8 cellular contexts compared by ENCODE assay signal in genomic region chr11:65576867-65577755, GRCh38. TPM values are rescaled to one million over a fixed set of nuclear protein-coding genes. Genes with fewer than 3 reads are reported as not detected.
DNase-seq lines count a peak whose midpoint lies in the region; ATAC-seq and TF ChIP-seq lines count a peak whose summit lies in the region.

No MANE protein-coding gene starts in this region.

- H3K36me3 ChIP-seq in lung (ENCODE audit: control insufficient read depth in 2 of 2, insufficient read depth in 2 of 2, low read length in 2 of 2) (peaks cover 0 to 32% of the 10 kb centered on the region in 2 donors), tibial artery (peaks cover 32 to 41% (median 35%) of the 10 kb centered on the region in 3 donors)

- ATAC-seq in central memory CD8-positive, alpha-beta T cell (replicated peaks; ENCODE audit: extremely low read depth, poor library complexity, severe bottlenecking): no peak
- ATAC-seq in lung (ENCODE audit: insufficient read depth, low FRiP score) (peak; percentile 52), GM21390 (IDR thresholded peaks at IDR 0.05; ENCODE audit: unreplicated experiment) (no peak)

- H3K27me3 ChIP-seq in lung (ENCODE audit: control insufficient read depth, insufficient read depth) (no peaks in the 10 kb centered on the region), tibial artery (no peaks in the 10 kb centered on the region)

- H3K9me3 ChIP-seq in lung (ENCODE audit: control insufficient read depth in 2 of 2, insufficient read depth in 1 of 2, low read length in 1 of 2): peaks cover 0 to 3% of the 10 kb centered on the region in 2 donors
- H3K9me3 ChIP-seq in tibial artery: no peaks in the 10 kb centered on the region

- H3K9me3 Mint-ChIP-seq in activated T-cell treated with anti-CD3 and anti-CD28 coated beads, Interleukin-2, amount 50 U/mL, for 24 hours: no peaks in the 10 kb centered on the region
- H3K9me3 Mint-ChIP-seq in central memory CD8-positive, alpha-beta T cell: no peaks in the 10 kb centered on the region

- peak overlapping the region; percentile 88 for H3K4me3 Mint-ChIP-seq in activated T-cell treated with anti-CD3 and anti-CD28 coated beads, Interleukin-2, amount 50 U/mL, for 24 hours
- H3K4me3 Mint-ChIP-seq in central memory CD8-positive, alpha-beta T cell: peak overlapping the region; percentile 97

- H3K4me1 ChIP-seq in lung (ENCODE audit: control insufficient read depth in 2 of 2, insufficient read depth in 2 of 2, low read length in 2 of 2): peaks cover 0 to 18% of the 10 kb centered on the region in 2 donors
- peaks cover 0 to 63% (median 41%) of the 10 kb centered on the region in 4 donors for H3K4me1 ChIP-seq in tibial artery

- peaks cover 50% of the 10 kb centered on the region for H3K4me1 Mint-ChIP-seq in activated T-cell treated with anti-CD3 and anti-CD28 coated beads, Interleukin-2, amount 50 U/mL, for 24 hours (ENCODE audit: low read depth)
- peaks cover 59% of the 10 kb centered on the region for H3K4me1 Mint-ChIP-seq in central memory CD8-positive, alpha-beta T cell

- peaks cover 77% of the 10 kb centered on the region for H3K36me3 Mint-ChIP-seq in activated T-cell treated with anti-CD3 and anti-CD28 coated beads, Interleukin-2, amount 50 U/mL, for 24 hours (ENCODE audit: low read depth)
- H3K36me3 Mint-ChIP-seq in central memory CD8-positive, alpha-beta T cell (ENCODE audit: insufficient read depth): peaks cover 40% of the 10 kb centered on the region

- intact Hi-C loops in tibial artery (cut with DNase I; ENCODE audit: low total_unique reads): no loop called here

- TF ChIP-seq CTCF in lung (IDR thresholded peaks at IDR 0.05; ENCODE audit: control extremely low read depth, extremely low read depth) (no peak), tibial artery (IDR thresholded peaks at IDR 0.05) (no peak)

- H3K27ac ChIP-seq in lung (ENCODE audit: low read depth in 1 of 2, low read length in 1 of 2) (peak overlapping the region; percentile 77 to 90), tibial artery (peak overlapping the region; percentile 93 to 98)

- DNase-seq in activated T-cell treated with anti-CD3 and anti-CD28 coated beads, Interleukin-2, amount 50 U/mL, for 24 hours: peak; percentile 64
- DNase-seq in activated T-cell treated with anti-CD3 and anti-CD28 coated beads, Interleukin-2, amount 50 U/mL, for 1 hour: no peak
- DNase-seq in RPMI8226 (peak; percentile 76), lung (ENCODE audit: low spot score) (no peak), tibial artery (peak; percentile 80 to 95), NCI-H1105 (lab: John Stamatoyannopoulos, UW) (no peak)
- DNase-seq in central memory CD8-positive, alpha-beta T cell (ENCODE audit: low spot score in 2 of 2): peak in 1 of 2 donors; percentile 18

- 28 to 30% methylated on average over 17 to 18 of the region's 18 CpGs for WGBS in lung, 2 donors

- H3K4me3 ChIP-seq in lung: peak overlapping the region; percentile 65
- peak overlapping the region; percentile 94 to 96 for H3K4me3 ChIP-seq in tibial artery

- no peaks in the 10 kb centered on the region for H3K27me3 Mint-ChIP-seq in activated T-cell treated with anti-CD3 and anti-CD28 coated beads, Interleukin-2, amount 50 U/mL, for 24 hours
- no peaks in the 10 kb centered on the region for H3K27me3 Mint-ChIP-seq in central memory CD8-positive, alpha-beta T cell

- H3K27ac Mint-ChIP-seq in activated T-cell treated with anti-CD3 and anti-CD28 coated beads, Interleukin-2, amount 50 U/mL, for 24 hours: peak overlapping the region; percentile 90
- peak overlapping the region; percentile 57 for H3K27ac Mint-ChIP-seq in central memory CD8-positive, alpha-beta T cell (ENCODE audit: low read depth)

RNA-seq across cellular contexts. Expression of gene EHBP1L1, which starts 1.3 kb away (rescaled TPM):
- 100 to 1,000 TPM in 1 of 2 donors, 10 to 100 TPM in 1; 58.3 to 154 TPM for total RNA-seq in lung
- polyA plus RNA-seq in lung: 100 to 1,000 TPM in 1 of 2 donors, 10 to 100 TPM in 1; 49.8 to 125 TPM

RNA-seq across cellular contexts. Expression of gene FAM89B, which starts 4.8 kb away (rescaled TPM):
- total RNA-seq in lung: 10 to 100 TPM; 20.6 to 53.5 TPM
- polyA plus RNA-seq in lung: 10 to 100 TPM; 44.4 TPM

RNA-seq across cellular contexts. Expression of gene ZNRD2, which starts 6.8 kb away (rescaled TPM):
- 10 to 100 TPM; 22.0 to 35.9 TPM for total RNA-seq in lung
- polyA plus RNA-seq in lung: 10 to 100 TPM; 65.6 to 81.5 TPM

RNA-seq across cellular contexts. Expression of gene KCNK7, which starts 18.5 kb away (rescaled TPM):
- total RNA-seq in lung: 1 to 10 TPM in 1 of 2 donors, under 1 TPM in 1; 0.46 to 1.1 TPM
- 1 to 10 TPM; 1.5 to 2.8 TPM for polyA plus RNA-seq in lung

RNA-seq across cellular contexts. Expression of gene LTBP3, which starts 19.0 kb away (rescaled TPM):
- total RNA-seq in lung: 100 to 1,000 TPM; 100 to 111 TPM
- polyA plus RNA-seq in lung: 10 to 100 TPM; 39.1 to 46.6 TPM

Comparison
In these comparisons a context has a peak if more than half of its experiments do, and no peak if none do; other contexts are left out.
1. DNase-seq: peak in activated T-cell treated with anti-CD3 and anti-CD28 coated beads, Interleukin-2, amount 50 U/mL, for 24 hours (single experiment), RPMI8226 (single experiment) and tibial artery (2 of 2); none in activated T-cell treated with anti-CD3 and anti-CD28 coated beads, Interleukin-2, amount 50 U/mL, for 1 hour (single experiment), lung (single experiment) and NCI-H1105 (single experiment).